27 cellular contexts compared by ENCODE assay signal in the genomic region with DNA sequence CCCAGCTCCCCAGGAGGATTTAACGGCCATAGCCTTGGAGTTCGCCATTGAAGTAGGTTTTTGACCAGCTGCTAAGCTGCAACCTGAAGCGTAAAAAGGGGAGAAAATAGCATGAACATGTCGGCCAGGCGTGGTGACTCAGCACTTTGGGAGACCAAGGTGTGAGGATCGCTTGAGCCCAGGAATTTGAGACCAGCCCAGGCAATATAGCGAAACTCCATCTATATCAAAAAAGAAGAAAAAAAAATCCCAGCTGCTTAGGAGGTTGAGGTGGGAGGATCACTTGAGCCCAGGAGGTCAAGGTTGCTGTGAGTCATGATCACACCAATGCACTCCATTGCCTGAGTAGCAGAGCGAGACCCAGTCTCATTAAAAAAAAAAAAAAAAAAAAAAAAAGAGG. TPM values are rescaled to one million over a fixed set of nuclear protein-coding genes. Genes with fewer than 3 reads are reported as not detected.
DNase-seq lines count a peak whose midpoint lies in the region; ATAC-seq, FAIRE-seq and TF ChIP-seq lines count a peak whose summit lies in the region.
"Had no signal": no experiment of that assay in that cellular context is flagged by ENCODE, and none has a peak within 500 bp of the region (broad histone marks: within the 10 kb centered on the region; RNA-seq: fewer than 3 reads in every experiment).

No MANE protein-coding gene starts in this region.

- CTCF ChIA-PET in A549 (lab: Yijun Ruan, JAX), result interaction anchor here (0.6 to 2.7 kb wide), 5 partner anchors 13 to 175 kb away, joined by 3 to 6 read pairs (median 3); no protein-coding TSS in a partner anchor

- FAIRE-seq in A549 (lab: Jason Lieb, UNC) (no peak), GM12892 (lab: Jason Lieb, UNC) (peak; percentile 42)

- no peak for TF ChIP-seq EP300 in A549 (IDR thresholded peaks at IDR 0.05)

- no peaks in the 10 kb centered on the region for H3K9me3 ChIP-seq in A549
- H3K9me3 ChIP-seq: BLaER1, SJCRH30 had no signal

- no peak for TF ChIP-seq RAD21 in A549 (conservative IDR thresholded peaks at IDR 0.05 in 1 of 2, IDR thresholded peaks at IDR 0.05 in 1 of 2)

- TF ChIP-seq CTCF in A549 (IDR thresholded peaks at IDR 0.05) (no peak), fibroblast of mammary gland (conservative IDR thresholded peaks at IDR 0.05; ENCODE audit: control insufficient read depth, insufficient read depth, low read depth, low read length) (no peak)

- WGBS in A549 (ENCODE audit: missing lambda C conversion rate), result 59% methylated on average over 8 of the region's 8 CpGs

- no peak overlapping the region for H3K4me3 ChIP-seq in A549
- no peak overlapping the region for H3K4me3 ChIP-seq in fibroblast of mammary gland (ENCODE audit: control insufficient read depth, low read depth, low read length)
- H3K4me3 ChIP-seq: BLaER1, SJCRH30 had no signal

- POLR2A ChIA-PET in A549 (lab: Yijun Ruan, JAX), result interaction anchor here (0.6 kb wide), 1 partner anchor 28 kb away, joined by 4 read pairs; no protein-coding TSS in a partner anchor

- TF ChIP-seq POLR2A in A549 (IDR thresholded peaks at IDR 0.05; ENCODE audit: low read length), result no peak
- no peak for TF ChIP-seq POLR2A in GM12892 (IDR thresholded peaks at IDR 0.05; ENCODE audit: low read depth, low read length)

- H3K4me2 ChIP-seq in A549, result peak overlapping the region; percentile 54
- H3K4me2 ChIP-seq: BLaER1 had no signal

- peak overlapping the region; percentile 65 to 86 for H3K27ac ChIP-seq in A549
- H3K27ac ChIP-seq: BLaER1, epithelial cell of prostate, SJCRH30, WERI-Rb-1 had no signal

- ATAC-seq in A549, result peak in 1 of 2 experiments; percentile 77; a peak in 3 of 6 replicates
- no peak for ATAC-seq in GM21381 (IDR thresholded peaks at IDR 0.05; ENCODE audit: unreplicated experiment)
- ATAC-seq in HG02884 (IDR thresholded peaks at IDR 0.05; ENCODE audit: unreplicated experiment), result no peak
- ATAC-seq: activated CD8-positive, alpha-beta memory T cell treated with anti-CD3 and anti-CD28 coated beads, Interleukin-2, amount 10 ng/mL, durations not matched to agents 7 days and 5 days; left lobe of liver; sciatic nerve; stimulated activated effector memory CD8-positive, alpha-beta T cell treated with anti-CD3 and anti-CD28 coated beads, Interleukin-12 subunit alpha, Interleukin-12 subunit beta, amount 100 ng/mL, for 72 hours had no signal

- DNase-seq in A549 (ENCODE audit: low read depth in 1 of 2, low spot score in 1 of 2) (peak in 1 of 2 experiments; percentile 56), GM12892 (ENCODE audit: insufficient read length) (no peak), M059J (ENCODE audit: low read depth) (peak; percentile 53), fibroblast of mammary gland (ENCODE audit: low read depth) (peak; percentile 20), AG20443 (ENCODE audit: low spot score) (no peak), dedifferentiated amniotic fluid mesenchymal stem cell (ENCODE audit: extremely low spot score) (no peak)
- DNase-seq: activated CD4-positive, alpha-beta T cell treated with anti-CD3 and anti-CD28 coated beads, Interleukin-2, amount 10 ng/mL, durations not matched to agents 7 days and 5 days; activated CD8-positive, alpha-beta memory T cell treated with anti-CD3 and anti-CD28 coated beads, Interleukin-2, amount 10 ng/mL, durations not matched to agents 7 days and 5 days; activated naive CD4-positive, alpha-beta T cell; activated T-cell treated with anti-CD3 and anti-CD28 coated beads, Interleukin-2, amount 50 U/mL, for 48 hours; amniotic stem cell; DMS79; Kasumi-1; NCI-H1048; NCI-H2029; NCI-H345; SJCRH30; stimulated activated CD4-positive, alpha-beta T cell treated with anti-CD3 and anti-CD28 coated beads, Interleukin-4, amount 100 ng/mL, for 24 hours; T1000; WERI-Rb-1 had no signal

- peaks cover 32% of the 10 kb centered on the region for H3K4me1 ChIP-seq in A549
- H3K4me1 ChIP-seq: BLaER1, SJCRH30 had no signal

TF ChIP-seq in A549, 52 proteins besides CTCF, POLR2A, EP300 and RAD21:
- TF ChIP-seq NFE2L2 (conservative IDR thresholded peaks at IDR 0.05; ENCODE audit: low read length) (peak; percentile 88), KDM5A (IDR thresholded peaks at IDR 0.05) (no peak), MYC (IDR thresholded peaks at IDR 0.05; ENCODE audit: borderline replicate concordance, low read length) (no peak), ZFP36 (IDR thresholded peaks at IDR 0.05; ENCODE audit: borderline replicate concordance, partially characterized antibody) (no peak), POLR2AphosphoS2 (conservative IDR thresholded peaks at IDR 0.05; ENCODE audit: low read length) (no peak), MAFK (IDR thresholded peaks at IDR 0.05; ENCODE audit: partially characterized antibody) (peak; percentile 94), MAZ (IDR thresholded peaks at IDR 0.05; ENCODE audit: borderline replicate concordance, low read depth, low read length) (no peak), KDM1A (IDR thresholded peaks at IDR 0.05; ENCODE audit: low read depth) (no peak), MAX (IDR thresholded peaks at IDR 0.05) (peak; percentile 39; the same call in 1 of the 2 replicates), GATA3 (IDR thresholded peaks at IDR 0.05; ENCODE audit: borderline replicate concordance) (no peak), CHD2 (IDR thresholded peaks at IDR 0.05; ENCODE audit: low read length, partially characterized antibody) (no peak), FOSL2 (IDR thresholded peaks at IDR 0.05) (no peak), FOSL2 (CRISPR knock-in tag; IDR thresholded peaks at IDR 0.05) (peak; percentile 51)
- TF ChIP-seq, protein P1, sequence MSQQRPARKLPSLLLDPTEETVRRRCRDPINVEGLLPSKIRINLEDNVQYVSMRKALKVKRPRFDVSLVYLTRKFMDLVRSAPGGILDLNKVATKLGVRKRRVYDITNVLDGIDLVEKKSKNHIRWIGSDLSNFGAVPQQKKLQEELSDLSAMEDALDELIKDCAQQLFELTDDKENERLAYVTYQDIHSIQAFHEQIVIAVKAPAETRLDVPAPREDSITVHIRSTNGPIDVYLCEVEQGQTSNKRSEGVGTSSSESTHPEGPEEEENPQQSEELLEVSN (IDR thresholded peaks at IDR 0.05; ENCODE audit: borderline replicate concordance, low read depth), result no peak

RNA-seq across cellular contexts. Expression of gene MCU, which starts 32.2 kb away (rescaled TPM):
- polyA plus RNA-seq in A549 (2011; rRNA removed) (221 and 226 TPM in 2 replicates), A549 (2017; fragmentation: RNase III; extraction: RNeasy Plus Mini Kit Qiagen cat#74134 plus additional on column Dnase treatment) (40.3 to 44.0 TPM (median 42.2 TPM) in 3 replicates)
- polyA plus RNA-seq in A549 (2012; cell fraction: cytosol; rRNA removed), result 42.6 and 47.1 TPM in 2 replicates
- 40.7 and 48.6 TPM in 2 replicates for polyA plus RNA-seq in A549 (2012; cell fraction: nucleus; rRNA removed)
- polyA minus RNA-seq in A549 (2011; rRNA and poly(A)+ RNA removed), result 131 and 156 TPM in 2 replicates
- polyA plus RNA-seq in GM12892 (2012; ENCODE audit: missing spikeins), result 10.5 TPM
- 40.2 and 52.9 TPM in 2 replicates for total RNA-seq in M059J (2014; rRNA removed; shearing (Covaris generic))

RNA-seq across cellular contexts. Expression of gene MICU1, which starts 33.8 kb away (rescaled TPM):
- polyA plus RNA-seq in A549 (2011; rRNA removed) (58.6 and 61.3 TPM in 2 replicates), A549 (2017; fragmentation: RNase III; extraction: RNeasy Plus Mini Kit Qiagen cat#74134 plus additional on column Dnase treatment) (44.0 to 54.5 TPM (median 49.7 TPM) in 3 replicates)
- 29.0 and 33.4 TPM in 2 replicates for polyA plus RNA-seq in A549 (2012; cell fraction: cytosol; rRNA removed)
- 17.6 and 24.1 TPM in 2 replicates for polyA plus RNA-seq in A549 (2012; cell fraction: nucleus; rRNA removed)
- polyA minus RNA-seq in A549 (2011; rRNA and poly(A)+ RNA removed), result 50.0 and 55.6 TPM in 2 replicates
- polyA plus RNA-seq in GM12892 (2012; ENCODE audit: missing spikeins), result 21.8 TPM
- 49.4 and 53.7 TPM in 2 replicates for total RNA-seq in M059J (2014; rRNA removed; shearing (Covaris generic))

Comparison
In these comparisons a context has a peak if more than half of its experiments do, and no peak if none do; other contexts are left out.
1. DNase-seq: peak in M059J (single experiment) and fibroblast of mammary gland (single experiment); none in GM12892 (single experiment), AG20443 (single experiment) and dedifferentiated amniotic fluid mesenchymal stem cell (single experiment).